In the genomic region with DNA sequence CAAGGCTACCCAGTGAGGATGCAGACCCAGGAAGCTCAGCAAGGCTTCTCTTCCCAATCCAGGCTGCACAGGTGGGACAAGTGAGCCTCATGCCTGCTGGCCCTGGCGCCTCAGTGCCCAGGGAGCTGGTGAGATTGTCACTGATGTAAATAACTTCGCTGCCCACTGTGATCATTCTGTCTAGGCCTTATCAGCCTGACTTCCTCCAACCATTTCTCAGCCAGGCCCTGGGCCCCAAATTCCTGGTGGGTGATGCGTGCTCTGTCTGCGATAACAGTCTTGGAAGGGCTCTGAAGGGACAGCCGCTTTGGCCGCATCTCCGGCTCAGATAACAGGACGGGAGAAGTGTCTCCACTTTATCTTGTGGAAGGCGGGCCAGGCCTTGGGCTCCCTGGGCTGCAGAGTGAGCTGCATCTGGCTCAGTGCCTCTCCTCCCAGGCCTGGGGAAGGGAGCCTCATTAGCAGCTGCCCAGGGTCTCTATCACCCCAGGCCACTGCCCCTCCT, we compare ENCODE assay signal across 16 cellular contexts. TPM values are rescaled to one million over a fixed set of nuclear protein-coding genes. Genes with fewer than 3 reads are reported as not detected.
DNase-seq lines count a peak whose midpoint lies in the region; ATAC-seq, FAIRE-seq and TF ChIP-seq lines count a peak whose summit lies in the region.
"Had no signal": no experiment of that assay in that cellular context is flagged by ENCODE, and none has a peak within 500 bp of the region (broad histone marks: within the 10 kb centered on the region; RNA-seq: fewer than 3 reads in every experiment).

No MANE protein-coding gene starts in this region.

- peaks cover 3% of the 10 kb centered on the region for H3K9me1 ChIP-seq in K562 (ENCODE audit: control insufficient read depth, insufficient read depth, low read length)

- H3K27ac Mint-ChIP-seq in type B pancreatic cell = peak overlapping the region; percentile 24

- TF ChIP-seq EP300 in K562 (IDR thresholded peaks at IDR 0.05; ENCODE audit: low read length) = peak; percentile 88

- H3K9me3 Mint-ChIP-seq in type B pancreatic cell = no peaks in the 10 kb centered on the region

- peaks cover 0 to 24% of the 10 kb centered on the region in 2 experiments; a peak in 2 of 5 replicates for H3K27me3 ChIP-seq in K562 (ENCODE audit: control insufficient read depth in 2 of 2, insufficient read depth in 2 of 2, low read length in 2 of 2)
- H3K27me3 ChIP-seq: SJSA1 had no signal

- H3K79me2 ChIP-seq in K562 (ENCODE audit: control insufficient read depth, insufficient read depth, low read length) = no peaks in the 10 kb centered on the region

- intact Hi-C loops in K562 (cut with micrococcal nuclease) = no loop called here

- no peaks in the 10 kb centered on the region for H3K36me3 Mint-ChIP-seq in type B pancreatic cell

- no peak overlapping the region for H3K27ac ChIP-seq in K562 (ENCODE audit: extremely low read depth, low read depth, low read length)
- H3K27ac ChIP-seq: SJSA1 had no signal

- POLR2A ChIA-PET in K562 (lab: Yijun Ruan, JAX) = interaction anchor here (0.5 to 1.4 kb wide), 7 partner anchors 7 to 624 kb away, joined by 3 to 4 read pairs (median 3); no protein-coding TSS in a partner anchor

- no peak overlapping the region for H3K4me3 ChIP-seq in K562
- H3K4me3 ChIP-seq: mucosa of descending colon, SJSA1 had no signal

- in situ Hi-C loops in K562 (cut with MboI) = no loop called here
- in situ Hi-C loops in ACHN (cut with HindIII; ENCODE audit: low pct_ligation_motif_present, low pct_unique_long_range_greater_than_20kb, low sequenced_read_pairs) = no loop called here

- TF ChIP-seq CTCF in K562 (IDR thresholded peaks at IDR 0.05 in 2 of 3, conservative IDR thresholded peaks at IDR 0.05 in 1 of 3; ENCODE audit: insufficient read depth in 2 of 3, low read depth in 1 of 3, low read length in 3 of 3) = no peak
- TF ChIP-seq CTCF in type B pancreatic cell (conservative IDR thresholded peaks at IDR 0.05) = no peak

- ATAC-seq in K562 = peak; percentile 90
- ATAC-seq: mucosa of descending colon had no signal

- peaks cover 29% of the 10 kb centered on the region for H4K20me1 ChIP-seq in K562 (replicated peaks; ENCODE audit: control insufficient read depth, insufficient read depth, low read length)

- FAIRE-seq in K562 (lab: Jason Lieb, UNC) = peak; percentile 100
- FAIRE-seq: colon, frontal cortex had no signal

- BruUV-seq in K562 (replicated peaks; lab: Mats Ljungman, UMichigan) = no TSS peak

- DNase-seq in NCI-H82 (lab: John Stamatoyannopoulos, UW) (peak; percentile 49), NCI-H82 treated with DMSO at 0.1 percent for 48 hours (lab: John Stamatoyannopoulos, UW; ENCODE audit: unreplicated experiment) (no peak), K562 (ENCODE audit: extremely low read depth in 1 of 4, low spot score in 3 of 4) (peak; percentile 72 to 96 (median 82)), islet precursor cell (peak; percentile 97), type B pancreatic cell (ENCODE audit: extremely low spot score, unreplicated experiment) (no peak), SHP77 (lab: John Stamatoyannopoulos, UW) (no peak), ACHN (no peak)
- DNase-seq in effector CD4-positive, alpha-beta T cell = no peak
- DNase-seq: 8988T; activated effector memory CD4-positive, alpha-beta T cell treated with anti-CD3 and anti-CD28 coated beads, Interleukin-2, amount 50 U/mL, for 16 hours; DMS79 treated with DMSO at 0.1 percent for 48 hours; mucosa of descending colon; NCI-H2171 treated with DMSO at 0.1 percent for 48 hours had no signal

- no peaks in the 10 kb centered on the region for H3K9me3 ChIP-seq in K562 (replicated peaks; ENCODE audit: control insufficient read depth, insufficient read depth, low read depth, low read length)
- H3K9me3 ChIP-seq: mucosa of descending colon, SJSA1 had no signal

- 0 out of 4 replicates have a peak overlapping the region, but pooled peaks of 1 of the 2 experiments have one; percentile 3 for H3K9ac ChIP-seq in K562 (ENCODE audit: insufficient read depth in 1 of 2, low read depth in 2 of 2, low read length in 2 of 2)

- H3K36me3 ChIP-seq in K562 (ENCODE audit: control insufficient read depth, insufficient read depth, low read length) = no peaks in the 10 kb centered on the region
- H3K36me3 ChIP-seq: SJSA1 had no signal

- peak overlapping the region; percentile 75 for H3K4me3 Mint-ChIP-seq in type B pancreatic cell

- no peak overlapping the region for H2AFZ ChIP-seq in K562 (ENCODE audit: low read depth, low read length)

- H3K4me2 ChIP-seq in K562 (ENCODE audit: insufficient read depth, low read length) = peak overlapping the region; percentile 13; the same call in 1 of the 2 replicates

- CTCF ChIA-PET in K562 (lab: Yijun Ruan, JAX; ENCODE audit: low intra/inter-chr PET ratio) = interaction anchor here (0.7 kb wide), 1 partner anchor 53 kb away, joined by 3 read pairs; no protein-coding TSS in a partner anchor

- H3K27me3 Mint-ChIP-seq in type B pancreatic cell = peaks cover 14% of the 10 kb centered on the region

- no peak for TF ChIP-seq POLR2A in K562 (conservative IDR thresholded peaks at IDR 0.05)

- TF ChIP-seq RAD21 in K562 (CRISPR knock-in tag; conservative IDR thresholded peaks at IDR 0.05 in 1 of 2, IDR thresholded peaks at IDR 0.05 in 1 of 2) = peak in 1 of 2 experiments; percentile 28; a peak in 2 of 4 replicates

- H3K4me1 ChIP-seq in K562 (replicated peaks in 1 of 2; ENCODE audit: control insufficient read depth in 2 of 2, insufficient read depth in 2 of 2, low read length in 2 of 2) = peaks cover 19 to 37% of the 10 kb centered on the region in 2 experiments; a peak in 4 of 5 replicates

- peaks cover 28% of the 10 kb centered on the region for H3K4me1 Mint-ChIP-seq in type B pancreatic cell (ENCODE audit: unreplicated experiment)

- 0% methylated on average over 9 of the region's 9 CpGs for WGBS in K562 (ENCODE audit: insufficient coverage, low coverage, missing lambda C conversion rate)

TF ChIP-seq in K562, 482 proteins besides CTCF, POLR2A, EP300 and RAD21 (continues in another document):
- TF ChIP-seq TSC22D4 (tag; IDR thresholded peaks at IDR 0.05) = no peak
- TF ChIP-seq, protein P1, sequence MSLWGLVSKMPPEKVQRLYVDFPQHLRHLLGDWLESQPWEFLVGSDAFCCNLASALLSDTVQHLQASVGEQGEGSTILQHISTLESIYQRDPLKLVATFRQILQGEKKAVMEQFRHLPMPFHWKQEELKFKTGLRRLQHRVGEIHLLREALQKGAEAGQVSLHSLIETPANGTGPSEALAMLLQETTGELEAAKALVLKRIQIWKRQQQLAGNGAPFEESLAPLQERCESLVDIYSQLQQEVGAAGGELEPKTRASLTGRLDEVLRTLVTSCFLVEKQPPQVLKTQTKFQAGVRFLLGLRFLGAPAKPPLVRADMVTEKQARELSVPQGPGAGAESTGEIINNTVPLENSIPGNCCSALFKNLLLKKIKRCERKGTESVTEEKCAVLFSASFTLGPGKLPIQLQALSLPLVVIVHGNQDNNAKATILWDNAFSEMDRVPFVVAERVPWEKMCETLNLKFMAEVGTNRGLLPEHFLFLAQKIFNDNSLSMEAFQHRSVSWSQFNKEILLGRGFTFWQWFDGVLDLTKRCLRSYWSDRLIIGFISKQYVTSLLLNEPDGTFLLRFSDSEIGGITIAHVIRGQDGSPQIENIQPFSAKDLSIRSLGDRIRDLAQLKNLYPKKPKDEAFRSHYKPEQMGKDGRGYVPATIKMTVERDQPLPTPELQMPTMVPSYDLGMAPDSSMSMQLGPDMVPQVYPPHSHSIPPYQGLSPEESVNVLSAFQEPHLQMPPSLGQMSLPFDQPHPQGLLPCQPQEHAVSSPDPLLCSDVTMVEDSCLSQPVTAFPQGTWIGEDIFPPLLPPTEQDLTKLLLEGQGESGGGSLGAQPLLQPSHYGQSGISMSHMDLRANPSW (CRISPR knock-in tag; IDR thresholded peaks at IDR 0.05) = no peak

RNA-seq across cellular contexts. Expression of a gene that starts 2.2 kb away (rescaled TPM):
- total RNA-seq in K562 (2011; cell fraction: chromatin; rRNA removed; ENCODE audit: low replicate concordance) = 0.32 and 0.72 TPM in 2 replicates
- total RNA-seq in K562 (2011; cell fraction: nucleolus; rRNA removed) = 0.53 and 1.5 TPM in 2 replicates
- 0.15 and 0.23 TPM in 2 replicates for total RNA-seq in K562 (2011; cell fraction: nucleoplasm; rRNA removed)
- total RNA-seq in K562 (2014; rRNA removed) = not detected in 2 replicates
- not detected in 2 replicates for total RNA-seq in K562 (2014; rRNA removed; fragmentation: Illumina TruSeq; extraction: Trizol)
- total RNA-seq in K562 (2015; rRNA removed; fragmentation: Illumina TruSeq; extraction: Trizol) = not detected in 2 replicates
- 0.04 and 0.13 TPM in 2 replicates for total RNA-seq in K562 (2021)
- 0.10 and 0.14 TPM in 2 replicates for polyA plus RNA-seq in K562 (2011; rRNA removed)
- polyA plus RNA-seq in K562 (2011; cell fraction: cytosol; rRNA removed) = 0.18 and 0.64 TPM in 2 replicates
- polyA plus RNA-seq in K562 (2011; cell fraction: nucleus; rRNA removed) = 0.11 and 0.82 TPM in 2 replicates
- 0.04 and 0.08 TPM in 2 replicates for polyA plus RNA-seq in K562 (2012)
- not detected in 2 replicates for polyA plus RNA-seq in K562 (2014; fragmentation: Illumina TruSeq; extraction: Trizol)
- not detected for polyA plus RNA-seq in K562 (2014; fragmentation: Nextera tagmentation; extraction: Ambion mirVana)
- 0.03 TPM in 1 of 2 replicates, not detected in the other for polyA plus RNA-seq in K562 (2014; rRNA removed)
- polyA minus RNA-seq in K562 (2011; rRNA and poly(A)+ RNA removed) = 0.21 TPM in 1 of 2 replicates, not detected in the other
- polyA minus RNA-seq in K562 (2011; cell fraction: cytosol; rRNA and poly(A)+ RNA removed) = 0.19 TPM in 1 of 2 replicates, not detected in the other
- 0.11 and 0.13 TPM in 2 replicates for polyA minus RNA-seq in K562 (2011; cell fraction: nucleus; rRNA and poly(A)+ RNA removed)
- total RNA-seq in type B pancreatic cell (ENCODE audit: low replicate concordance) = 49.1 and 67.6 TPM in 2 replicates

Comparison
In these comparisons a context has a peak if more than half of its experiments do, and no peak if none do; other contexts are left out.
1. DNase-seq: peak in NCI-H82 (single experiment), K562 (4 of 4) and islet precursor cell (single experiment); none in NCI-H82 treated with DMSO at 0.1 percent for 48 hours (single experiment), type B pancreatic cell (single experiment), effector CD4-positive, alpha-beta T cell (single experiment), SHP77 (0 of 2) and ACHN (single experiment).
2. RNA of a gene that starts 2.2 kb away (total RNA-seq): 49.1 to 67.6 TPM in type B pancreatic cell; 0.04 to 1.5 TPM in K562; every median in the first group is over 10 times any median in the second.